In genomic region chr12:100356646-100357223, GRCh38 we compare ENCODE assay signal across 15 cellular contexts. TPM values are rescaled to one million over a fixed set of nuclear protein-coding genes. Genes with fewer than 3 reads are reported as not detected.
DNase-seq lines count a peak whose midpoint lies in the region; ATAC-seq, FAIRE-seq and TF ChIP-seq lines count a peak whose summit lies in the region.
"Had no signal": no experiment of that assay in that cellular context is flagged by ENCODE, and none has a peak within 500 bp of the region (broad histone marks: within the 10 kb centered on the region; RNA-seq: fewer than 3 reads in every experiment).

TSS of gene SLC17A8 (plus strand) at chr12:100357074. CDS start at chr12:100357392, 318 bp downstream.

- TF ChIP-seq CTCF in endodermal cell (conservative IDR thresholded peaks at IDR 0.05) (no peak), nephron (IDR thresholded peaks at IDR 0.05; ENCODE audit: unreplicated experiment in 3 of 3) (no peak), A673 (conservative IDR thresholded peaks at IDR 0.05; ENCODE audit: low read depth, low read length) (no peak), Caco-2 (IDR thresholded peaks at IDR 0.05; ENCODE audit: insufficient read depth in 1 of 2, low read depth in 1 of 2, low read length in 1 of 2, severe bottlenecking in 1 of 2, unreplicated experiment in 1 of 2) (no peak)

- H3K4me3 Mint-ChIP-seq in endodermal cell (peak within 1 kb of the TSS; percentile 14), nephron (peak within 1 kb of the TSS; percentile 23 to 57 (median 43)), Caco-2 (ENCODE audit: unreplicated experiment) (no peak within 1 kb of the TSS)
- H3K4me3 Mint-ChIP-seq in activated CD8-positive, alpha-beta T cell treated with anti-CD3 and anti-CD28 coated beads, Interleukin-2, amount 10 ng/mL, durations not matched to agents 7 days and 5 days, result no peak within 1 kb of the TSS

- ATAC-seq in activated CD8-positive, alpha-beta T cell treated with anti-CD3 and anti-CD28 coated beads, Interleukin-2, amount 10 ng/mL, durations not matched to agents 7 days and 5 days, result no peak
- ATAC-seq: gastroesophageal sphincter had no signal

- H3K9me3 ChIP-seq in endodermal cell (ENCODE audit: control insufficient read depth, low read length) (no peaks in the 10 kb centered on the region), A673 (ENCODE audit: low read depth, low read length, poor library complexity, severe bottlenecking) (no peaks in the 10 kb centered on the region), Caco-2 (no peaks in the 10 kb centered on the region)
- H3K9me3 ChIP-seq: gastroesophageal sphincter had no signal

- BruUV-seq in A673 (replicated peaks; lab: Mats Ljungman, UMichigan), result no TSS peak
- no TSS peak for BruUV-seq in Caco-2 (replicated peaks; lab: Mats Ljungman, UMichigan)

- H3K27me3 ChIP-seq in endodermal cell (ENCODE audit: control insufficient read depth, insufficient read depth, low read length, poor library complexity, severe bottlenecking) (no peaks in the 10 kb centered on the region), A673 (replicated peaks; ENCODE audit: insufficient read depth, low read depth, low read length, poor library complexity) (no peaks in the 10 kb centered on the region), Caco-2 (replicated peaks; ENCODE audit: control insufficient read depth, insufficient read depth, low read length) (no peaks in the 10 kb centered on the region)

- H3K9me3 Mint-ChIP-seq in endodermal cell (no peaks in the 10 kb centered on the region), nephron (no peaks in the 10 kb centered on the region), Caco-2 (ENCODE audit: unreplicated experiment) (no peaks in the 10 kb centered on the region)
- no peaks in the 10 kb centered on the region for H3K9me3 Mint-ChIP-seq in activated CD8-positive, alpha-beta T cell treated with anti-CD3 and anti-CD28 coated beads, Interleukin-2, amount 10 ng/mL, durations not matched to agents 7 days and 5 days (ENCODE audit: insufficient read depth)

- CTCF ChIA-PET in A673 (lab: Charles Lee) (no interaction called here), Caco-2 (lab: Charles Lee) (no interaction called here)
- CTCF ChIA-PET in activated CD8-positive, alpha-beta T cell treated with anti-CD3 and anti-CD28 coated beads, Interleukin-2, amount 10 ng/mL, durations not matched to agents 7 days and 5 days (lab: Charles Lee), result no interaction called here

- H3K36me3 ChIP-seq in endodermal cell (ENCODE audit: control insufficient read depth, insufficient read depth, low read length), result no peaks in the 10 kb centered on the region
- no peaks in the 10 kb centered on the region for H3K36me3 ChIP-seq in A673 (ENCODE audit: insufficient read depth, low read length, poor library complexity, severe bottlenecking)
- H3K36me3 ChIP-seq in Caco-2 (ENCODE audit: control insufficient read depth, insufficient read depth, low read length), result no peaks in the 10 kb centered on the region
- H3K36me3 ChIP-seq: gastroesophageal sphincter had no signal

- H3K27ac Mint-ChIP-seq in endodermal cell (no peak within 1 kb of the TSS), nephron (peak within 1 kb of the TSS; percentile 14 to 78 (median 55)), Caco-2 (ENCODE audit: unreplicated experiment) (no peak within 1 kb of the TSS)
- no peak within 1 kb of the TSS for H3K27ac Mint-ChIP-seq in activated CD8-positive, alpha-beta T cell treated with anti-CD3 and anti-CD28 coated beads, Interleukin-2, amount 10 ng/mL, durations not matched to agents 7 days and 5 days

- 41 to 42% methylated on average over 6 to 13 of the region's 13 CpGs for WGBS in endodermal cell (ENCODE audit: insufficient coverage in 1 of 2, insufficient read length in 1 of 2), 2 experiments

- H3K27ac ChIP-seq in endodermal cell (ENCODE audit: low read depth, low read length), result peak within 1 kb of the TSS; percentile 61
- no peak within 1 kb of the TSS for H3K27ac ChIP-seq in A673 (ENCODE audit: low read depth, low read length, poor library complexity, severe bottlenecking)
- H3K27ac ChIP-seq: gastroesophageal sphincter, parathyroid adenoma had no signal

- H3K9ac ChIP-seq in endodermal cell (ENCODE audit: extremely low read depth, low read length, poor library complexity, severe bottlenecking), result no peak within 1 kb of the TSS
- H3K9ac ChIP-seq: parathyroid adenoma had no signal

- intact Hi-C loops in A673 (cut with micrococcal nuclease; ENCODE audit: unreplicated experiment) (no loop called here), Caco-2 (cut with micrococcal nuclease; ENCODE audit: unreplicated experiment) (no loop called here)

- POLR2A ChIA-PET in A673 (lab: Charles Lee; ENCODE audit: low non-redundant PET), result no interaction called here
- POLR2A ChIA-PET in activated CD8-positive, alpha-beta T cell treated with anti-CD3 and anti-CD28 coated beads, Interleukin-2, amount 10 ng/mL, durations not matched to agents 7 days and 5 days (lab: Charles Lee), result interaction anchor here (0.6 kb wide), 1 partner anchor 1924 kb away, joined by 3 read pairs; no protein-coding TSS in a partner anchor
- POLR2A ChIA-PET in Caco-2 (lab: Charles Lee), result no interaction called here

- DNase-seq in DMS79 (lab: John Stamatoyannopoulos, UW), result peak; percentile 34
- DNase-seq in NCI-H345 (lab: John Stamatoyannopoulos, UW), result peak; percentile 79
- peak; percentile 92 for DNase-seq in endodermal cell
- no peak for DNase-seq in A673 (ENCODE audit: low spot score)
- DNase-seq in activated CD8-positive, alpha-beta T cell treated with anti-CD3 and anti-CD28 coated beads, Interleukin-2, amount 10 ng/mL, durations not matched to agents 7 days and 5 days, result no peak
- DNase-seq in HTR-8/SVneo (ENCODE audit: insufficient read length, low spot score), result no peak
- no peak for DNase-seq in Caco-2
- DNase-seq: activated CD4-positive, alpha-beta T cell treated with anti-CD3 and anti-CD28 coated beads, Interleukin-2, amount 50 U/mL, for 1 hour; aorta; GF-D8 had no signal

- H3K27me3 Mint-ChIP-seq in endodermal cell (ENCODE audit: insufficient read depth) (peaks cover 4% of the 10 kb centered on the region), nephron (ENCODE audit: low read depth) (peaks cover 26% of the 10 kb centered on the region), Caco-2 (ENCODE audit: insufficient read depth, unreplicated experiment) (peaks cover 21% of the 10 kb centered on the region)
- H3K27me3 Mint-ChIP-seq in activated CD8-positive, alpha-beta T cell treated with anti-CD3 and anti-CD28 coated beads, Interleukin-2, amount 10 ng/mL, durations not matched to agents 7 days and 5 days (ENCODE audit: low read depth), result peaks cover 30% of the 10 kb centered on the region

- H3K4me1 Mint-ChIP-seq in endodermal cell (peaks cover 11% of the 10 kb centered on the region), nephron (peaks cover 42% of the 10 kb centered on the region), Caco-2 (ENCODE audit: low read depth, unreplicated experiment) (no peaks in the 10 kb centered on the region)
- no peaks in the 10 kb centered on the region for H3K4me1 Mint-ChIP-seq in activated CD8-positive, alpha-beta T cell treated with anti-CD3 and anti-CD28 coated beads, Interleukin-2, amount 10 ng/mL, durations not matched to agents 7 days and 5 days (ENCODE audit: low read depth)

- FAIRE-seq in HTR-8/SVneo (lab: Jason Lieb, UNC), result no peak

- H3K4me3 ChIP-seq in endodermal cell (ENCODE audit: low read length), result no peak within 1 kb of the TSS
- no peak within 1 kb of the TSS for H3K4me3 ChIP-seq in A673 (ENCODE audit: low read depth, low read length, poor library complexity, severe bottlenecking)
- no peak within 1 kb of the TSS for H3K4me3 ChIP-seq in Caco-2 (ENCODE audit: low read depth, low read length)
- H3K4me3 ChIP-seq: gastroesophageal sphincter had no signal

- H3K36me3 Mint-ChIP-seq in endodermal cell (ENCODE audit: low read depth) (no peaks in the 10 kb centered on the region), nephron (ENCODE audit: low read depth) (no peaks in the 10 kb centered on the region), Caco-2 (ENCODE audit: insufficient read depth, unreplicated experiment) (no peaks in the 10 kb centered on the region)
- no peaks in the 10 kb centered on the region for H3K36me3 Mint-ChIP-seq in activated CD8-positive, alpha-beta T cell treated with anti-CD3 and anti-CD28 coated beads, Interleukin-2, amount 10 ng/mL, durations not matched to agents 7 days and 5 days (ENCODE audit: low read depth)

- H3K4me1 ChIP-seq in endodermal cell (ENCODE audit: control insufficient read depth, insufficient read depth, low read length), result peaks cover 6% of the 10 kb centered on the region
- H3K4me1 ChIP-seq in A673 (ENCODE audit: insufficient read depth, low read length, poor library complexity, severe bottlenecking), result no peaks in the 10 kb centered on the region
- no peaks in the 10 kb centered on the region for H3K4me1 ChIP-seq in Caco-2
- H3K4me1 ChIP-seq: gastroesophageal sphincter, parathyroid adenoma had no signal

RNA-seq across cellular contexts. Expression of gene SLC17A8, which starts in this region (rescaled TPM):
- under 1 TPM in 1 of 2 donors, not detected in 1; 0.40 TPM for total RNA-seq in endodermal cell
- 2.5 TPM for polyA plus RNA-seq in endodermal cell (2013, experiment 1 of 2)
- 1.4 TPM for polyA plus RNA-seq in endodermal cell (2013, experiment 2 of 2)
- total RNA-seq in A673 (2021), result not detected in 2 replicates
- not detected for total RNA-seq in activated CD8-positive, alpha-beta T cell treated with anti-CD3 and anti-CD28 coated beads, Interleukin-2, amount 10 ng/mL, durations not matched to agents 7 days and 5 days
- not detected in 2 replicates for total RNA-seq in Caco-2 (2022)
- total RNA-seq: aorta, gastroesophageal sphincter, M059J had no signal
- polyA plus RNA-seq: aorta, BJ had no signal

Comparison
In these comparisons a context has a peak if more than half of its experiments do, and no peak if none do; other contexts are left out.
1. DNase-seq: peak in DMS79 (single experiment), NCI-H345 (single experiment) and endodermal cell (single experiment); none in A673 (single experiment), activated CD8-positive, alpha-beta T cell treated with anti-CD3 and anti-CD28 coated beads, Interleukin-2, amount 10 ng/mL, durations not matched to agents 7 days and 5 days (single experiment), HTR-8/SVneo (single experiment) and Caco-2 (0 of 2).
2. H3K27ac Mint-ChIP-seq: peak in nephron (3 of 3); none in endodermal cell (single experiment), activated CD8-positive, alpha-beta T cell treated with anti-CD3 and anti-CD28 coated beads, Interleukin-2, amount 10 ng/mL, durations not matched to agents 7 days and 5 days (single experiment) and Caco-2 (single experiment).
3. H3K4me3 Mint-ChIP-seq: peak in endodermal cell (single experiment) and nephron (3 of 3); none in activated CD8-positive, alpha-beta T cell treated with anti-CD3 and anti-CD28 coated beads, Interleukin-2, amount 10 ng/mL, durations not matched to agents 7 days and 5 days (single experiment) and Caco-2 (single experiment).